Comparison of ENCODE assay signal across 10 cellular contexts in the genomic region with DNA sequence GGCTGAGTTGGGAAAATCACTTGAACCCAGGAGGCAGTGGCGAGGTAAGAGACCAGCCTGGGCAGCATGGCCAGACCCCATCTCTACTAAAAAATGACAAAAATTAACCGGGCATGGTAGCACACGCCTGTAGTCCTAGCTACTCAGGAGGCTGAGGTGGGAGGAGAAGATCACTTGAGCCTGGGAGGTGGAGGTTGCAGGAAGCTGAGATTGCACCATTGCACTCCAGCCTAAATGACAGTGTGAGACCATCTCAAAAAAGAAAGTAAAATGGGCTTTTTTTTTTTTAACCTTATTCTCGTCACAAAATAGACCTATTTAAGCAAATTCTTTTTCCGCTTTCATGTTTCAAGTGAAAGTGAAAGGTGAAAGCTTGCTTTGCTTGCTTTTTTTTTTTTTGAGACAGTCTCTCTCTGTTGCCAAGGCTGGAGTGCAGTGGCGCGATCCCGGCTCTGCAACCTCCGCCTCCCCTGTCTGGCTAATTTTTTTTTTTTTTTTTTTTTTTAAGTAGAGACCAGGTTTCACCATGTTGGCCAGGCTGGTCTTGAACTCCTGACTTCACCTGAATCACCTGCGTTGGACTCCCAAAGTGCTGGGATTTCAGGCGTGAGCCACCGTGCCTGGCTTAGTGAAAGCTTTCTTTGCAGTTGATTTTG. TPM values are rescaled to one million over a fixed set of nuclear protein-coding genes. Genes with fewer than 3 reads are reported as not detected.
DNase-seq lines count a peak whose midpoint lies in the region; ATAC-seq lines count a peak whose summit lies in the region.
"Had no signal": no experiment of that assay in that cellular context is flagged by ENCODE, and none has a peak within 500 bp of the region (broad histone marks: within the 10 kb centered on the region; RNA-seq: fewer than 3 reads in every experiment).

No MANE protein-coding gene starts in this region.

- H2AFZ ChIP-seq in trophoblast cell (ENCODE audit: insufficient read depth, low read length, poor library complexity): no peak overlapping the region

- peak; percentile 43 for ATAC-seq in GM19324 (IDR thresholded peaks at IDR 0.05; ENCODE audit: low FRiP score, unreplicated experiment)
- ATAC-seq in HG03460 (IDR thresholded peaks at IDR 0.05; ENCODE audit: unreplicated experiment): peak; percentile 40

- no peak overlapping the region for H3K14ac ChIP-seq in trophoblast cell (ENCODE audit: low read length)

- peaks cover 11% of the 10 kb centered on the region for H3K36me3 Mint-ChIP-seq in activated naive CD8-positive, alpha-beta T cell

- H3K27ac Mint-ChIP-seq in activated naive CD8-positive, alpha-beta T cell: peak overlapping the region; percentile 84
- H3K27ac Mint-ChIP-seq: nephron had no signal

- no peak overlapping the region for H2BK5ac ChIP-seq in trophoblast cell (ENCODE audit: low read depth, low read length, poor library complexity)

- H2BK12ac ChIP-seq in trophoblast cell (ENCODE audit: low read length): no peak overlapping the region

- H3K4ac ChIP-seq in trophoblast cell (ENCODE audit: low read depth, low read length): peak overlapping the region; percentile 71

- H3K4me3 Mint-ChIP-seq in activated naive CD8-positive, alpha-beta T cell: peak overlapping the region; percentile 99
- H3K4me3 Mint-ChIP-seq: nephron had no signal

- H2AK5ac ChIP-seq in trophoblast cell (ENCODE audit: low read length): no peak overlapping the region

- no peaks in the 10 kb centered on the region for H3K9me3 Mint-ChIP-seq in activated naive CD8-positive, alpha-beta T cell (ENCODE audit: low read depth)
- H3K9me3 Mint-ChIP-seq: nephron had no signal

- peaks cover 17 to 21% of the 10 kb centered on the region in 2 experiments for H3K36me3 ChIP-seq in trophoblast cell (ENCODE audit: control insufficient read depth in 1 of 2, insufficient read depth in 2 of 2, low read length in 2 of 2)

- peaks cover 0 to 7% of the 10 kb centered on the region in 2 experiments for H3K4me1 ChIP-seq in trophoblast cell (ENCODE audit: control insufficient read depth in 1 of 2, insufficient read depth in 2 of 2, low read length in 2 of 2)

- H4K12ac ChIP-seq in trophoblast cell (ENCODE audit: low read depth, low read length): no peak overlapping the region

- H3K4me1 Mint-ChIP-seq in activated naive CD8-positive, alpha-beta T cell (ENCODE audit: low read depth): peaks cover 48% of the 10 kb centered on the region

- H3K23ac ChIP-seq in trophoblast cell (ENCODE audit: low read length): no peak overlapping the region

- no peak overlapping the region for H2BK120ac ChIP-seq in trophoblast cell (ENCODE audit: insufficient read depth, low read length, poor library complexity)

- H3K4me3 ChIP-seq in trophoblast cell (ENCODE audit: low read depth, low read length): no peak overlapping the region
- H3K4me3 ChIP-seq: SK-N-MC had no signal

- peaks cover 21% of the 10 kb centered on the region for H3K79me2 ChIP-seq in trophoblast cell (ENCODE audit: control insufficient read depth, insufficient read depth, low read length, poor library complexity)

- peaks cover 13% of the 10 kb centered on the region for H3K79me1 ChIP-seq in trophoblast cell (ENCODE audit: low read length)

- H3K4me2 ChIP-seq in trophoblast cell (ENCODE audit: low read length): no peak overlapping the region

- no peak overlapping the region for H3K9ac ChIP-seq in trophoblast cell (ENCODE audit: low read length)

- H3K27me3 ChIP-seq in trophoblast cell (ENCODE audit: insufficient read depth, low read length): no peaks in the 10 kb centered on the region

- no peak overlapping the region for H3K18ac ChIP-seq in trophoblast cell (ENCODE audit: low read length)

- no peak overlapping the region for H4K91ac ChIP-seq in trophoblast cell (ENCODE audit: low read depth, low read length)

- no peaks in the 10 kb centered on the region for H3K9me3 ChIP-seq in trophoblast cell (ENCODE audit: insufficient read depth, low read depth, low read length)

- no peaks in the 10 kb centered on the region for H3K27me3 Mint-ChIP-seq in activated naive CD8-positive, alpha-beta T cell

- no peak overlapping the region for H3K27ac ChIP-seq in trophoblast cell (ENCODE audit: low read depth, low read length)
- H3K27ac ChIP-seq: SK-N-MC had no signal

- WGBS in trophoblast cell (ENCODE audit: extremely low coverage, insufficient coverage, insufficient read length): no CpG with 5 or more reads among the region's 12 CpGs

- no peak overlapping the region for H4K8ac ChIP-seq in trophoblast cell (ENCODE audit: low read depth, low read length)

- DNase-seq in trophoblast cell (peak; percentile 23 to 34), putamen (ENCODE audit: low spot score) (no peak), NCI-H345 treated with DMSO at 0.1 percent for 48 hours (lab: John Stamatoyannopoulos, UW; ENCODE audit: unreplicated experiment) (no peak), NCI-H446 (lab: John Stamatoyannopoulos, UW) (no peak), NCI-H1417 treated with DMSO at 0.1 percent for 48 hours (lab: John Stamatoyannopoulos, UW) (no peak)

RNA-seq across cellular contexts. Expression of gene PDIA3, which starts 3.6 kb away (rescaled TPM):
- 1,066 and 1,100 TPM in 2 replicates for polyA plus RNA-seq in trophoblast cell (2013)

RNA-seq across cellular contexts. Expression of gene ELL3, which starts 26.9 kb away (rescaled TPM):
- polyA plus RNA-seq in trophoblast cell (2013): 1.5 and 1.7 TPM in 2 replicates

RNA-seq across cellular contexts. Expression of gene SERF2, which starts 42.3 kb away (rescaled TPM):
- polyA plus RNA-seq in trophoblast cell (2013): 1,802 and 1,827 TPM in 2 replicates

RNA-seq across cellular contexts. Expression of gene SERINC4, which starts 50.2 kb away (rescaled TPM):
- 0.05 and 0.06 TPM in 2 replicates for polyA plus RNA-seq in trophoblast cell (2013)

RNA-seq across cellular contexts. Expression of gene HYPK, which starts 50.6 kb away (rescaled TPM):
- polyA plus RNA-seq in trophoblast cell (2013): 134 TPM in 2 replicates

Comparison
In these comparisons a context has a peak if more than half of its experiments do, and no peak if none do; other contexts are left out.
1. DNase-seq: peak in trophoblast cell (2 of 2); none in putamen (single experiment), NCI-H345 treated with DMSO at 0.1 percent for 48 hours (single experiment), NCI-H446 (0 of 2) and NCI-H1417 treated with DMSO at 0.1 percent for 48 hours (single experiment).